8 cellular contexts compared by ENCODE assay signal in genomic region chr22:37019309-37020191, GRCh38. TPM values are rescaled to one million over a fixed set of nuclear protein-coding genes. Genes with fewer than 3 reads are reported as not detected.
A peak's percentile ranks its signal among the peaks of the same experiment; 100 is the strongest.
DNase-seq lines count a peak whose midpoint lies in the region; ATAC-seq and TF ChIP-seq lines count a peak whose summit lies in the region.

Gene MPST (plus strand): TSS chr22:37019742. CDS start chr22:37019837, 95 bp downstream.
Gene TST (minus strand): TSS chr22:37019447. CDS start chr22:37018732, 715 bp downstream.

- peak within 1 kb of the TSS; percentile 55; the same call in 1 of the 2 replicates for H3K27ac ChIP-seq in GM23338 (ENCODE audit: low read depth)
- peak within 1 kb of the TSS; percentile 88 for H3K27ac ChIP-seq in WERI-Rb-1
- H3K27ac ChIP-seq in cingulate gyrus (ENCODE audit: low read depth, low read length), result peak within 1 kb of the TSS; percentile 96

- H3K36me3 ChIP-seq in GM23338 (ENCODE audit: insufficient read depth), result no peaks in the 10 kb centered on the region
- H3K36me3 ChIP-seq in WERI-Rb-1, result peaks cover under 1% of the 10 kb centered on the region

- ATAC-seq in GM23338, result peak; percentile 63

- H3K4me3 ChIP-seq in GM23338 (peak within 1 kb of the TSS; percentile 75), WERI-Rb-1 (ENCODE audit: low read depth, low read length) (peak within 1 kb of the TSS; percentile 80)

- no peaks in the 10 kb centered on the region for H3K9me3 ChIP-seq in WERI-Rb-1 (ENCODE audit: severe bottlenecking)

- H3K4me2 ChIP-seq in GM23338, result peak within 1 kb of the TSS; percentile 88

- TF ChIP-seq CTCF in GM23338 (conservative IDR thresholded peaks at IDR 0.05; ENCODE audit: low read depth in 2 of 2) (peak in 1 of 2 experiments; percentile 12; a peak in 1 of 4 replicates), WERI-Rb-1 (IDR thresholded peaks at IDR 0.05; ENCODE audit: low read depth, low read length) (no peak)

- DNase-seq in GF-D8 (lab: John Stamatoyannopoulos, UW), result peak; percentile 33
- DNase-seq in GM23338 (ENCODE audit: low spot score), result peak; percentile 79
- DNase-seq in NAMALWA (ENCODE audit: low spot score), result peak; percentile 55
- peak; percentile 85 for DNase-seq in WERI-Rb-1
- DNase-seq in kidney tubule cell (ENCODE audit: low spot score), result peak; percentile 80
- peak; percentile 62 for DNase-seq in stimulated activated CD4-positive, alpha-beta T cell treated with anti-CD3 and anti-CD28 coated beads, Interleukin-15, amount 100 ng/mL, for 24 hours
- no peak for DNase-seq in GOT3 (lab: John Stamatoyannopoulos, UW)

- H3K9me3 Mint-ChIP-seq in GM23338, result no peaks in the 10 kb centered on the region

- H3K27ac Mint-ChIP-seq in GM23338, result peak within 1 kb of the TSS; percentile 92; the same call in 1 of the 2 replicates

- H3K27me3 ChIP-seq in GM23338 (ENCODE audit: insufficient read depth) (no peaks in the 10 kb centered on the region), WERI-Rb-1 (ENCODE audit: insufficient read depth, low read depth, severe bottlenecking) (no peaks in the 10 kb centered on the region)

- no peaks in the 10 kb centered on the region; the same call in 1 of the 2 replicates for H4K20me1 ChIP-seq in GM23338 (replicated peaks; ENCODE audit: insufficient read depth)

- peak within 1 kb of the TSS; percentile 93 for H3K4me3 Mint-ChIP-seq in GM23338

- no peaks in the 10 kb centered on the region for H3K9me2 ChIP-seq in GM23338 (ENCODE audit: insufficient read depth)

- peaks cover 10% of the 10 kb centered on the region for H3K27me3 Mint-ChIP-seq in GM23338 (ENCODE audit: insufficient read depth, low read depth, poor library complexity)

- peaks cover 16% of the 10 kb centered on the region; the same call in 1 of the 2 replicates for H3K4me1 ChIP-seq in GM23338 (ENCODE audit: insufficient read depth)

- H3K36me3 Mint-ChIP-seq in GM23338 (ENCODE audit: low read depth), result peaks cover 17% of the 10 kb centered on the region

- peaks cover 35% of the 10 kb centered on the region for H3K79me2 ChIP-seq in GM23338 (replicated peaks; ENCODE audit: insufficient read depth)

- peak within 1 kb of the TSS; percentile 87 for H2AFZ ChIP-seq in GM23338

- no peaks in the 10 kb centered on the region for H3F3A ChIP-seq in GM23338 (replicated peaks; ENCODE audit: low read depth)

- peaks cover 20% of the 10 kb centered on the region; the same call in 2 of the 3 replicates for H3K4me1 Mint-ChIP-seq in GM23338

TF ChIP-seq in GM23338, 12 proteins besides CTCF, POLR2A, EP300 and RAD21:
- TF ChIP-seq POLR2AphosphoS5 (IDR thresholded peaks at IDR 0.05; ENCODE audit: low read depth) (peak; percentile 51), EZH2 (IDR thresholded peaks at IDR 0.05; ENCODE audit: low read depth, unreplicated experiment) (no peak), CREB1 (CRISPR knock-in tag; IDR thresholded peaks at IDR 0.05; ENCODE audit: low read depth) (no peak), EZH2phosphoT487 (IDR thresholded peaks at IDR 0.05; ENCODE audit: unreplicated experiment) (no peak)

RNA-seq across cellular contexts. Expression of gene MPST, which starts in this region (rescaled TPM):
- 121 and 158 TPM in 2 replicates for total RNA-seq in GM23338 (2014; rRNA removed; shearing (Covaris generic))
- 85.5 and 86.2 TPM in 2 replicates for polyA plus RNA-seq in GM23338 (2016; fragmentation: Nextera tagmentation; extraction: Ambion mirVana)

RNA-seq across cellular contexts. Expression of gene TST, which starts in this region (rescaled TPM):
- total RNA-seq in GM23338 (2014; rRNA removed; shearing (Covaris generic)), result 32.4 and 32.7 TPM in 2 replicates
- polyA plus RNA-seq in GM23338 (2016; fragmentation: Nextera tagmentation; extraction: Ambion mirVana), result 14.6 and 16.3 TPM in 2 replicates
